Comparison of ENCODE assay signal across 1 cellular context in the genomic region with DNA sequence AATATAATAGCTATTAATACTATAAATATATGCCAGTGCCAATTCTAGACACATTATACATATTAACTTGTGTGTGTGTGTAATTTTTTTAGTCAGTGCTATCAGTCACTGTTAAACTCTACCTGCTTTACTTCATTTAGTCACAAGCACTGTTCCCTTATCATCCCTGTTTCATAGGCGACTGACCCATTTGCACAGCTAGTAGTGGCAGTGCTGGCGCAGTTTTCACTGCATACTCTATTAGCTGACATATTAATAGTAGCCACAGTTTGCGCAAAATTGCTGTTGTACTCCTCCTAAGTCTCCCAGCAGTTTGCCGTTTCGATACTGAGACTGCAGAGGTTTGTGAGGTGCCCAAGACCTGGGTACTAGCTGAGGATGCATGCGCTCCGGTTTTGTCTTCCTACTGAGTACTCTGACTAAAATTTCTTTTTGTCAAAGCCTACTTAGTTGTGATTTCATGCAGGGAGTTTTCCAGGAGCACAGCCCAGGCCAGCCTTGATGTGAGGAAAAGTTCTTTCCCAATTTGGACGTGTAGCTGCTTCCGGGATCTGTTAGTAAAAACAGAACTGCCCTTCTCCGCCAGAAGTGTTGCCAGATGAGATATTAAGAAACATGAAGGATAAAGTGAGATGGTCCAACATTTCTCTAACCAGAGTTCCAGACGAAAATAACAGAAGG.
TF ChIP-seq lines count a peak whose summit lies in the region.

No MANE protein-coding gene starts in this region.

TF ChIP-seq in GM12878, 131 proteins besides CTCF, POLR2A, EP300 and RAD21:
- no peak for TF ChIP-seq POU2F2 (IDR thresholded peaks at IDR 0.05; ENCODE audit: borderline replicate concordance, low read depth, low read length)
- TF ChIP-seq CBFB (IDR thresholded peaks at IDR 0.05; ENCODE audit: low read depth) = no peak
- TF ChIP-seq, protein P1, sequence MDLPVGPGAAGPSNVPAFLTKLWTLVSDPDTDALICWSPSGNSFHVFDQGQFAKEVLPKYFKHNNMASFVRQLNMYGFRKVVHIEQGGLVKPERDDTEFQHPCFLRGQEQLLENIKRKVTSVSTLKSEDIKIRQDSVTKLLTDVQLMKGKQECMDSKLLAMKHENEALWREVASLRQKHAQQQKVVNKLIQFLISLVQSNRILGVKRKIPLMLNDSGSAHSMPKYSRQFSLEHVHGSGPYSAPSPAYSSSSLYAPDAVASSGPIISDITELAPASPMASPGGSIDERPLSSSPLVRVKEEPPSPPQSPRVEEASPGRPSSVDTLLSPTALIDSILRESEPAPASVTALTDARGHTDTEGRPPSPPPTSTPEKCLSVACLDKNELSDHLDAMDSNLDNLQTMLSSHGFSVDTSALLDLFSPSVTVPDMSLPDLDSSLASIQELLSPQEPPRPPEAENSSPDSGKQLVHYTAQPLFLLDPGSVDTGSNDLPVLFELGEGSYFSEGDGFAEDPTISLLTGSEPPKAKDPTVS (IDR thresholded peaks at IDR 0.05; ENCODE audit: low read depth, low read length) = no peak
- no peak for TF ChIP-seq NBN (IDR thresholded peaks at IDR 0.05)
- no peak for TF ChIP-seq ATF7 (IDR thresholded peaks at IDR 0.05; ENCODE audit: low read depth)
- no peak for TF ChIP-seq BMI1 (IDR thresholded peaks at IDR 0.05; ENCODE audit: borderline replicate concordance)
- TF ChIP-seq NR2C2 (IDR thresholded peaks at IDR 0.05; ENCODE audit: borderline replicate concordance, control insufficient read depth, insufficient read length, low read depth) = no peak
- TF ChIP-seq ZBED1 (IDR thresholded peaks at IDR 0.05; ENCODE audit: borderline replicate concordance) = no peak
- no peak for TF ChIP-seq HDAC2 (IDR thresholded peaks at IDR 0.05)
- TF ChIP-seq DPF2 (IDR thresholded peaks at IDR 0.05) = no peak
